ENCODE assay signal across 8 cellular contexts in the genomic region with DNA sequence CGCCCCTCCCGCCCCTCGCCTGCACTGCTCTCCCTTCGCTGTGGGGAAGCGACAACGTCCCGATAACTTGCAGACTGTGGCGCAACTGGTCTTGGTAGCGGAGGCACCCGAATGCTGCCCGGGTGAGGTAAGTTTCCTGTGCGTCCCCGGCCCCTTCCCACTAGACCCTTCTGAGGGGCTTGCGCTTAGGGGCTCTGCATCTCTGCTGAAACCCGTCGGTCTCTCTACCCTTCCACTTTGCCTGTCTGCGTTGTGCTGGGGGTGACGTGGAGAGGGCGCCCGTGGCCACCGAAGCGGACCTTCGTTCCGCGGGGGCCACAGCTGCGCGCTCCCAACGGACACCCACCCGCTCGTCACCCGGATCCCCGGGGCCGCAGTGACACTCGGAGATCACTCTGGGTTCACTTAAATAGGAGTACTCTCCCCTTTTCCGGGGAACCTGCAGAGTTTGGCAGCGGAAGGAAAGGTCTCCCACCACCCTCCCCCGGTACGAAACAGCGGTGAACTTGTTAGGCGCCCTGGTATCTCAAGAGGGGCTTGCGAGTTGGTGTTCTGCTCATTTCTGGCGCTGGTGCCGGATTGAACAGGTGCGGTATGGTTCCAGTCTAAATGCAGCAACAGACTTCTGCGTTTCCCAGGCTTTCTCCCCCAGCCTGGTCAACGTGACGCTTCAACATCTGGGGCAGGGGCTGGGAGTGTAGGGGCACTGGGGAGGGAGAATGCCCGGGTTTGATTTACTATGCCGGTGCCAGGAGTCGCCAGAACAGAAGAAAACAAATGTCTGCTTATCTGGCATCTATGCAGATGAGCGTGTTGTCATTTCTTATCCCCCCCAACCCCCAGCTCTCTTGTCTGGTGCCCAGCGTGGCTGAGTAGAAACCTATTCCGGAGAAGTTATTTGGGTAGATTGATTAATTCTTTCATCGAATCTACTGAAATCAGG. TPM values are rescaled to one million over a fixed set of nuclear protein-coding genes. Genes with fewer than 3 reads are reported as not detected.
A peak's percentile ranks its signal among the peaks of the same experiment; 100 is the strongest.
DNase-seq lines count a peak whose midpoint lies in the region; ATAC-seq and TF ChIP-seq lines count a peak whose summit lies in the region.

No MANE protein-coding gene starts in this region.

- peaks cover 4% of the 10 kb centered on the region for H3K36me3 Mint-ChIP-seq in T-helper 17 cell (ENCODE audit: low read depth)

- TF ChIP-seq CTCF in fibroblast of lung (conservative IDR thresholded peaks at IDR 0.05 in 1 of 2, IDR thresholded peaks at IDR 0.05 in 1 of 2; ENCODE audit: low read depth in 1 of 2, low read length in 2 of 2) (no peak), neural cell (IDR thresholded peaks at IDR 0.05; ENCODE audit: poor library complexity, severe bottlenecking) (peak; percentile 33)

- H3K4me1 ChIP-seq in fibroblast of lung (ENCODE audit: control insufficient read depth, extremely low read depth, insufficient read depth, low read length) = no peaks in the 10 kb centered on the region

- H3K79me2 ChIP-seq in fibroblast of lung (ENCODE audit: control insufficient read depth, insufficient read depth, low read length) (no peaks in the 10 kb centered on the region), neural cell (replicated peaks; ENCODE audit: insufficient read depth, low read length) (no peaks in the 10 kb centered on the region)

- H3K4me2 ChIP-seq in fibroblast of lung (ENCODE audit: extremely low read depth, insufficient read depth, low read length) = peak overlapping the region; percentile 64
- H3K4me2 ChIP-seq in neural cell (ENCODE audit: low read length) = peak overlapping the region; percentile 86

- H3K36me3 ChIP-seq in fibroblast of lung (ENCODE audit: control insufficient read depth, insufficient read depth, low read length) = no peaks in the 10 kb centered on the region
- H3K36me3 ChIP-seq in neural cell (ENCODE audit: insufficient read depth, low read length) = no peaks in the 10 kb centered on the region

- ATAC-seq in HG03175 (IDR thresholded peaks at IDR 0.05; ENCODE audit: unreplicated experiment) = peak; percentile 15
- no peak for ATAC-seq in T-helper 17 cell
- no peak for ATAC-seq in HG02884 (IDR thresholded peaks at IDR 0.05; ENCODE audit: unreplicated experiment)

- no peak for TF ChIP-seq EP300 in neural cell (conservative IDR thresholded peaks at IDR 0.05; ENCODE audit: poor library complexity, severe bottlenecking)

- H3K27ac ChIP-seq in fibroblast of lung (ENCODE audit: insufficient read depth, low read length) = no peak overlapping the region
- H3K27ac ChIP-seq in neural cell (ENCODE audit: low read length) = no peak overlapping the region

- H3K27me3 ChIP-seq in fibroblast of lung (ENCODE audit: control insufficient read depth, insufficient read depth, low read length) (peaks cover 25% of the 10 kb centered on the region), neural cell (ENCODE audit: insufficient read depth, low read depth, low read length) (peaks cover 13% of the 10 kb centered on the region)

- no peaks in the 10 kb centered on the region for H3K9me2 ChIP-seq in neural cell (ENCODE audit: insufficient read depth, low read length)

- H2AFZ ChIP-seq in fibroblast of lung (ENCODE audit: low read length) = no peak overlapping the region
- peak overlapping the region; percentile 23 for H2AFZ ChIP-seq in neural cell (ENCODE audit: low read depth, low read length)

- no peak overlapping the region for H3K27ac Mint-ChIP-seq in T-helper 17 cell

- H3K4me1 Mint-ChIP-seq in T-helper 17 cell = peaks cover 14% of the 10 kb centered on the region

- TF ChIP-seq RAD21 in neural cell (conservative IDR thresholded peaks at IDR 0.05) = no peak

- H3F3A ChIP-seq in neural cell (ENCODE audit: insufficient read depth, low read length, poor library complexity, severe bottlenecking) = no peaks in the 10 kb centered on the region

- H3K27me3 Mint-ChIP-seq in T-helper 17 cell = peaks cover 81% of the 10 kb centered on the region

- H3K9me3 ChIP-seq in T-helper 17 cell (ENCODE audit: control insufficient read depth, low read length, poor library complexity, severe bottlenecking) (no peaks in the 10 kb centered on the region), fibroblast of lung (ENCODE audit: control insufficient read depth, insufficient read depth, low read depth, low read length) (no peaks in the 10 kb centered on the region), neural cell (ENCODE audit: low read length) (no peaks in the 10 kb centered on the region)

- DNase-seq in stimulated activated CD4-positive, alpha-beta T cell treated with anti-CD3 and anti-CD28 coated beads, Interleukin-15, amount 100 ng/mL, for 24 hours = peak; percentile 26
- no peak for DNase-seq in stimulated activated CD4-positive, alpha-beta T cell treated with anti-CD3 and anti-CD28 coated beads, Interleukin-1b, Interleukin-23, amount 100 ng/mL, for 48 hours
- no peak for DNase-seq in T-helper 17 cell
- DNase-seq in fibroblast of lung (ENCODE audit: low read depth in 2 of 2) = peak; percentile 6 to 11
- no peak for DNase-seq in activated effector memory CD4-positive, alpha-beta T cell treated with anti-CD3 and anti-CD28 coated beads, Interleukin-2, amount 50 U/mL, for 16 hours

- peak overlapping the region; percentile 86 for H3K4me3 Mint-ChIP-seq in T-helper 17 cell

- H3K4me3 ChIP-seq in fibroblast of lung (replicated peaks in 1 of 4; ENCODE audit: control extremely low read depth in 1 of 4, insufficient read depth in 1 of 4, low read depth in 3 of 4, low read length in 4 of 4) (peak overlapping the region in 2 of 4 experiments; percentile 44 to 52), neural cell (ENCODE audit: low read length) (peak overlapping the region; percentile 89)

- no peaks in the 10 kb centered on the region for H4K20me1 ChIP-seq in fibroblast of lung (ENCODE audit: control insufficient read depth, extremely low read depth, insufficient read depth, low read length)
- no peaks in the 10 kb centered on the region for H4K20me1 ChIP-seq in neural cell (ENCODE audit: insufficient read depth)

- no peak overlapping the region for H3K9ac ChIP-seq in fibroblast of lung (ENCODE audit: insufficient read depth, low read length)
- H3K9ac ChIP-seq in neural cell (ENCODE audit: low read length) = peak overlapping the region; percentile 48

TF ChIP-seq in neural cell, 6 proteins besides CTCF, POLR2A, EP300 and RAD21:
- TF ChIP-seq MXI1 (conservative IDR thresholded peaks at IDR 0.05; ENCODE audit: poor library complexity, severe bottlenecking) (no peak), TAF1 (IDR thresholded peaks at IDR 0.05; ENCODE audit: low read depth) (no peak), SMC3 (conservative IDR thresholded peaks at IDR 0.05; ENCODE audit: poor library complexity) (no peak), POLR2AphosphoS5 (IDR thresholded peaks at IDR 0.05) (no peak), EZH2 (IDR thresholded peaks at IDR 0.05; ENCODE audit: borderline replicate concordance, insufficient read depth, low read length, poor library complexity, severe bottlenecking) (no peak)
- TF ChIP-seq, protein P1, sequence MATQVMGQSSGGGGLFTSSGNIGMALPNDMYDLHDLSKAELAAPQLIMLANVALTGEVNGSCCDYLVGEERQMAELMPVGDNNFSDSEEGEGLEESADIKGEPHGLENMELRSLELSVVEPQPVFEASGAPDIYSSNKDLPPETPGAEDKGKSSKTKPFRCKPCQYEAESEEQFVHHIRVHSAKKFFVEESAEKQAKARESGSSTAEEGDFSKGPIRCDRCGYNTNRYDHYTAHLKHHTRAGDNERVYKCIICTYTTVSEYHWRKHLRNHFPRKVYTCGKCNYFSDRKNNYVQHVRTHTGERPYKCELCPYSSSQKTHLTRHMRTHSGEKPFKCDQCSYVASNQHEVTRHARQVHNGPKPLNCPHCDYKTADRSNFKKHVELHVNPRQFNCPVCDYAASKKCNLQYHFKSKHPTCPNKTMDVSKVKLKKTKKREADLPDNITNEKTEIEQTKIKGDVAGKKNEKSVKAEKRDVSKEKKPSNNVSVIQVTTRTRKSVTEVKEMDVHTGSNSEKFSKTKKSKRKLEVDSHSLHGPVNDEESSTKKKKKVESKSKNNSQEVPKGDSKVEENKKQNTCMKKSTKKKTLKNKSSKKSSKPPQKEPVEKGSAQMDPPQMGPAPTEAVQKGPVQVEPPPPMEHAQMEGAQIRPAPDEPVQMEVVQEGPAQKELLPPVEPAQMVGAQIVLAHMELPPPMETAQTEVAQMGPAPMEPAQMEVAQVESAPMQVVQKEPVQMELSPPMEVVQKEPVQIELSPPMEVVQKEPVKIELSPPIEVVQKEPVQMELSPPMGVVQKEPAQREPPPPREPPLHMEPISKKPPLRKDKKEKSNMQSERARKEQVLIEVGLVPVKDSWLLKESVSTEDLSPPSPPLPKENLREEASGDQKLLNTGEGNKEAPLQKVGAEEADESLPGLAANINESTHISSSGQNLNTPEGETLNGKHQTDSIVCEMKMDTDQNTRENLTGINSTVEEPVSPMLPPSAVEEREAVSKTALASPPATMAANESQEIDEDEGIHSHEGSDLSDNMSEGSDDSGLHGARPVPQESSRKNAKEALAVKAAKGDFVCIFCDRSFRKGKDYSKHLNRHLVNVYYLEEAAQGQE (IDR thresholded peaks at IDR 0.05; ENCODE audit: borderline replicate concordance) = no peak

RNA-seq across cellular contexts. Expression of a gene that starts 0.9 kb away (rescaled TPM):
- total RNA-seq in T-helper 17 cell = under 1 TPM; 0.55 to 0.99 TPM
- total RNA-seq in fibroblast of lung = under 0.01 TPM in 2 replicates
- polyA plus RNA-seq in fibroblast of lung = 0.03 TPM in 1 of 2 replicates, not detected in the other
- polyA plus RNA-seq in fibroblast of lung (2012) = not detected in 2 replicates
- polyA minus RNA-seq in fibroblast of lung (ENCODE audit: low replicate concordance) = not detected in 2 replicates
- 0.72 and 1.5 TPM in 2 replicates for polyA plus RNA-seq in neural cell
- 0.97 and 1.4 TPM in 2 replicates for polyA minus RNA-seq in neural cell

Comparison
In these comparisons a context has a peak if more than half of its experiments do, and no peak if none do; other contexts are left out.
1. DNase-seq: peak in stimulated activated CD4-positive, alpha-beta T cell treated with anti-CD3 and anti-CD28 coated beads, Interleukin-15, amount 100 ng/mL, for 24 hours (single experiment) and fibroblast of lung (2 of 2); none in stimulated activated CD4-positive, alpha-beta T cell treated with anti-CD3 and anti-CD28 coated beads, Interleukin-1b, Interleukin-23, amount 100 ng/mL, for 48 hours (single experiment), T-helper 17 cell (0 of 3) and activated effector memory CD4-positive, alpha-beta T cell treated with anti-CD3 and anti-CD28 coated beads, Interleukin-2, amount 50 U/mL, for 16 hours (single experiment).